ENCODE assay signal across 1 cellular context in the genomic region with DNA sequence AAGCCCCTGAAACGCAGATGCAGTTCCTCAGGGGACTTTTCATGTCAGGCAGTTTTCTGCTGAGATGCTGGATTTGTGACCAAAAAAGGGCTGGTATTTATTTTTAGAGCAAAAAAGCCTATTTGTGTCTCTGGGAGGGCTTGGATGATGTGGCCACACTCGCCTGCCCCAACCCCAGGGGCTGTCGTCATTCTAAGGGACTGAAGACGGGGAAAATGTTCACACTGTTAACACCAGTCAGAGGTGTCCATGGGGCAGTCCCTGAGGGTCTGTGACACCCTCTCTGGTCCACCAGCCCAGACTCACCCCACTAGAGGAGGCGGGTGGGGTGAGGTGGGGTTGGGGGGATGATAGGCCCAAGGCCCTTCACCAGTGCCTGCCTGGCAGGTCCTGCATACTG.
TF ChIP-seq lines count a peak whose summit lies in the region.

No MANE protein-coding gene starts in this region.

TF ChIP-seq in HepG2, 621 proteins besides CTCF, POLR2A, EP300 and RAD21:
- no peak for TF ChIP-seq MXD4 (CRISPR knock-in tag; IDR thresholded peaks at IDR 0.05)
- 0 out of 2 replicates have a peak, but pooled peaks have one; percentile 11 for TF ChIP-seq ZNF768 (CRISPR knock-in tag; IDR thresholded peaks at IDR 0.05)
TF ChIP-seq in HepG2: peak in this region for 1.
